17 cellular contexts compared by ENCODE assay signal in genomic region chrX:126658447-126658846, GRCh38.
"Had no signal": no experiment of that assay in that cellular context is flagged by ENCODE, and none has a peak within 500 bp of the region (broad histone marks: within the 10 kb centered on the region; RNA-seq: fewer than 3 reads in every experiment).

No MANE protein-coding gene starts in this region.

- H3K4me3 ChIP-seq: lower lobe of right lung, skin epidermis had no signal

- ATAC-seq: activated CD4-positive, CD25-positive, alpha-beta regulatory T cell treated with anti-CD3 and anti-CD28 coated beads, Interleukin-2, amount 50 U/mL, for 24 hours; activated naive CD8-positive, alpha-beta T cell treated with anti-CD3 and anti-CD28 coated beads, Interleukin-2, amount 50 U/mL, for 24 hours; lower lobe of right lung; right cardiac atrium; T-cell had no signal

- DNase-seq: activated naive CD4-positive, alpha-beta T cell treated with anti-CD3 and anti-CD28 coated beads for 36 hours; activated naive CD8-positive, alpha-beta T cell treated with anti-CD3 and anti-CD28 coated beads, Interleukin-2, amount 50 U/mL, for 24 hours; aorta; caudate nucleus; glutamatergic neuron; lower lobe of right lung; nephron progenitor cell; occipital lobe; right cardiac atrium; stimulated activated CD4-positive, alpha-beta T cell treated with anti-CD3 and anti-CD28 coated beads, Interleukin-4, amount 100 ng/mL, for 24 hours; stimulated activated naive CD4-positive, alpha-beta T cell treated with Interleukin-2 at 50 U/mL for 16 hours; substantia nigra; T-cell; T-helper 9 cell; trophoblast cell had no signal
